In genomic region chr10:113278664-113279063, GRCh38 we compare ENCODE assay signal across 21 cellular contexts.
DNase-seq lines count a peak whose midpoint lies in the region; ATAC-seq and TF ChIP-seq lines count a peak whose summit lies in the region.
"Had no signal": no experiment of that assay in that cellular context is flagged by ENCODE, and none has a peak within 500 bp of the region (broad histone marks: within the 10 kb centered on the region; RNA-seq: fewer than 3 reads in every experiment).

No MANE protein-coding gene starts in this region.

- no peaks in the 10 kb centered on the region for H3K27me3 Mint-ChIP-seq in neural crest cell (ENCODE audit: low read depth)
- H3K27me3 Mint-ChIP-seq: CD4-positive, CD25-positive, alpha-beta regulatory T cell; IgD-negative memory B cell had no signal

- H3K27ac Mint-ChIP-seq in neural crest cell (ENCODE audit: unreplicated experiment) = peak overlapping the region; percentile 75
- H3K27ac Mint-ChIP-seq: CD4-positive, CD25-positive, alpha-beta regulatory T cell; CD8-positive, alpha-beta memory T cell; HFFc6; IgD-negative memory B cell had no signal

- DNase-seq in M059J (ENCODE audit: low read depth) (peak; percentile 9), choroid plexus epithelial cell (ENCODE audit: low read depth) (peak; percentile 24), neural crest cell (ENCODE audit: low read depth, low spot score) (no peak), RPMI8226 (no peak)
- no peak for DNase-seq in stimulated activated naive CD4-positive, alpha-beta T cell (lab: John Stamatoyannopoulos, UW)
- DNase-seq: ACHN; BE2C; C1 segment of cervical spinal cord; CD4-positive, CD25-positive, alpha-beta regulatory T cell; CD8-positive, alpha-beta memory T cell; COR-L47; DMS 273 treated with DMSO at 0.1 percent for 48 hours; DMS53; DND-41; GOT3; H7; HFFc6 had no signal

- H3K4me3 Mint-ChIP-seq in neural crest cell = no peak overlapping the region
- H3K4me3 Mint-ChIP-seq: CD4-positive, CD25-positive, alpha-beta regulatory T cell; CD8-positive, alpha-beta memory T cell; HFFc6 had no signal

- H3K4me3 ChIP-seq in choroid plexus epithelial cell (ENCODE audit: low read depth, low read length) = no peak overlapping the region

- no peak for ATAC-seq in GM21390 (IDR thresholded peaks at IDR 0.05; ENCODE audit: unreplicated experiment)
- ATAC-seq: HCT116, HepG2 had no signal

- peaks cover 14% of the 10 kb centered on the region for H3K36me3 Mint-ChIP-seq in neural crest cell (ENCODE audit: low read depth)
- H3K36me3 Mint-ChIP-seq: CD4-positive, CD25-positive, alpha-beta regulatory T cell had no signal

- no peak for TF ChIP-seq CTCF in choroid plexus epithelial cell (conservative IDR thresholded peaks at IDR 0.05; ENCODE audit: low read depth, low read length)
- no peak for TF ChIP-seq CTCF in neural crest cell (conservative IDR thresholded peaks at IDR 0.05)

- H3K9me3 Mint-ChIP-seq in neural crest cell = peaks cover 14% of the 10 kb centered on the region

- H3K4me1 Mint-ChIP-seq in neural crest cell = peaks cover 12% of the 10 kb centered on the region
- H3K4me1 Mint-ChIP-seq: CD4-positive, CD25-positive, alpha-beta regulatory T cell; CD8-positive, alpha-beta memory T cell; IgD-negative memory B cell had no signal

Comparison
In these comparisons a context has a peak if more than half of its experiments do, and no peak if none do; other contexts are left out.
1. DNase-seq: peak in M059J (single experiment) and choroid plexus epithelial cell (single experiment); none in neural crest cell (single experiment), RPMI8226 (single experiment) and stimulated activated naive CD4-positive, alpha-beta T cell (0 of 6).